In genomic region chr1:32291145-32291707, GRCh38 we compare ENCODE assay signal across 8 cellular contexts. TPM values are rescaled to one million over a fixed set of nuclear protein-coding genes. Genes with fewer than 3 reads are reported as not detected.
A peak's percentile ranks its signal among the peaks of the same experiment; 100 is the strongest.
DNase-seq lines count a peak whose midpoint lies in the region; ATAC-seq and TF ChIP-seq lines count a peak whose summit lies in the region.

No MANE protein-coding gene starts in this region.

- peak overlapping the region; percentile 92 for H3K4me3 Mint-ChIP-seq in stimulated activated naive CD8-positive, alpha-beta T cell treated with anti-CD3 and anti-CD28 coated beads, Interleukin-15, Interleukin-2, amounts not matched to agents 100 ng/mL and 50 ng/mL, for 24 hours
- peak overlapping the region; percentile 81 for H3K4me3 Mint-ChIP-seq in glutamatergic neuron (ENCODE audit: unreplicated experiment)

- peaks cover 53% of the 10 kb centered on the region for H3K4me1 Mint-ChIP-seq in stimulated activated naive CD8-positive, alpha-beta T cell treated with anti-CD3 and anti-CD28 coated beads, Interleukin-15, Interleukin-2, amounts not matched to agents 100 ng/mL and 50 ng/mL, for 24 hours (ENCODE audit: low read depth)
- no peaks in the 10 kb centered on the region for H3K4me1 Mint-ChIP-seq in glutamatergic neuron (ENCODE audit: low read depth, unreplicated experiment)

- no peak for DNase-seq in stimulated activated naive CD8-positive, alpha-beta T cell treated with anti-CD3 and anti-CD28 coated beads, Interleukin-15, Interleukin-2, amounts not matched to agents 100 U/mL and 50 U/mL, for 24 hours
- no peak for DNase-seq in glutamatergic neuron
- DNase-seq in effector CD4-positive, alpha-beta T cell, result no peak

- H3K36me3 Mint-ChIP-seq in stimulated activated naive CD8-positive, alpha-beta T cell treated with anti-CD3 and anti-CD28 coated beads, Interleukin-15, Interleukin-2, amounts not matched to agents 100 ng/mL and 50 ng/mL, for 24 hours (ENCODE audit: low read depth), result peaks cover 27% of the 10 kb centered on the region
- H3K36me3 Mint-ChIP-seq in glutamatergic neuron (ENCODE audit: unreplicated experiment), result no peaks in the 10 kb centered on the region

- peak overlapping the region in 20 of 21 experiments; percentile 74 to 96 (median 83) for H3K27ac ChIP-seq in skin epidermis

- H3K27me3 Mint-ChIP-seq in stimulated activated naive CD8-positive, alpha-beta T cell treated with anti-CD3 and anti-CD28 coated beads, Interleukin-15, Interleukin-2, amounts not matched to agents 100 ng/mL and 50 ng/mL, for 24 hours, result no peaks in the 10 kb centered on the region
- peaks cover 4% of the 10 kb centered on the region for H3K27me3 Mint-ChIP-seq in glutamatergic neuron (ENCODE audit: unreplicated experiment)

- H3K4me3 ChIP-seq in WI38 (ENCODE audit: low read depth, low read length), result peak overlapping the region; percentile 92
- H3K4me3 ChIP-seq in skin epidermis, result peak overlapping the region; percentile 62 to 96 (median 85)

- peak overlapping the region; percentile 100 for H3K27ac Mint-ChIP-seq in stimulated activated naive CD8-positive, alpha-beta T cell treated with anti-CD3 and anti-CD28 coated beads, Interleukin-15, Interleukin-2, amounts not matched to agents 100 ng/mL and 50 ng/mL, for 24 hours
- H3K27ac Mint-ChIP-seq in glutamatergic neuron (ENCODE audit: unreplicated experiment), result no peak overlapping the region

- TF ChIP-seq CTCF in WI38 (IDR thresholded peaks at IDR 0.05; ENCODE audit: low read depth, low read length), result no peak
- TF ChIP-seq CTCF in glutamatergic neuron (IDR thresholded peaks at IDR 0.05; ENCODE audit: partially characterized antibody, unreplicated experiment), result no peak

- no peak for ATAC-seq in stimulated activated naive CD8-positive, alpha-beta T cell treated with anti-CD3 and anti-CD28 coated beads, Interleukin-15, Interleukin-2, amounts not matched to agents 100 U/mL and 50 U/mL, for 24 hours
- ATAC-seq in GM18519 (IDR thresholded peaks at IDR 0.05; ENCODE audit: low FRiP score, unreplicated experiment) (no peak), GM21717 (IDR thresholded peaks at IDR 0.05; ENCODE audit: unreplicated experiment) (no peak)

- H3K9me3 Mint-ChIP-seq in stimulated activated naive CD8-positive, alpha-beta T cell treated with anti-CD3 and anti-CD28 coated beads, Interleukin-15, Interleukin-2, amounts not matched to agents 100 ng/mL and 50 ng/mL, for 24 hours, result no peaks in the 10 kb centered on the region
- H3K9me3 Mint-ChIP-seq in glutamatergic neuron (ENCODE audit: unreplicated experiment), result peaks cover 2% of the 10 kb centered on the region

RNA-seq across cellular contexts. Expression of gene HDAC1, which starts 0.7 kb away (rescaled TPM):
- total RNA-seq in glutamatergic neuron (ENCODE audit: unreplicated experiment), result 36.9 TPM

RNA-seq across cellular contexts. Expression of gene LCK, which starts 40.2 kb away (rescaled TPM):
- 0.37 TPM for total RNA-seq in glutamatergic neuron (ENCODE audit: unreplicated experiment)

RNA-seq across cellular contexts. Expression of gene FAM167B, which starts 44.2 kb away (rescaled TPM):
- 2.5 TPM for total RNA-seq in glutamatergic neuron (ENCODE audit: unreplicated experiment)

RNA-seq across cellular contexts. Expression of gene MARCKSL1, which starts 44.8 kb away (rescaled TPM):
- total RNA-seq in glutamatergic neuron (ENCODE audit: unreplicated experiment), result 912 TPM
